ENCODE assay signal across 8 cellular contexts in genomic region chr1:230641900-230642262, GRCh38. TPM values are rescaled to one million over a fixed set of nuclear protein-coding genes. Genes with fewer than 3 reads are reported as not detected.
DNase-seq lines count a peak whose midpoint lies in the region; ATAC-seq, FAIRE-seq and TF ChIP-seq lines count a peak whose summit lies in the region.

No MANE protein-coding gene starts in this region.

- no peaks in the 10 kb centered on the region for H3K36me3 ChIP-seq in endodermal cell (ENCODE audit: control insufficient read depth, insufficient read depth, low read length)
- H3K36me3 ChIP-seq in pancreas, result no peaks in the 10 kb centered on the region

- WGBS in endodermal cell (ENCODE audit: insufficient coverage in 1 of 2, insufficient read length in 1 of 2), 2 experiments, result 6 to 9% methylated on average over 14 to 18 of the region's 18 CpGs
- WGBS in pancreas, 2 donors, result 25% methylated on average over 18 of the region's 18 CpGs

- H3K27me3 ChIP-seq in endodermal cell (ENCODE audit: control insufficient read depth, insufficient read depth, low read length, poor library complexity, severe bottlenecking) (peaks cover 13% of the 10 kb centered on the region), pancreas (no peaks in the 10 kb centered on the region)

- peaks cover 15% of the 10 kb centered on the region for H3K4me1 Mint-ChIP-seq in endodermal cell

- H3K27ac ChIP-seq in endodermal cell (ENCODE audit: low read depth, low read length) (no peak overlapping the region), pancreas (no peak overlapping the region)

- no peak overlapping the region for H3K9ac ChIP-seq in endodermal cell (ENCODE audit: extremely low read depth, low read length, poor library complexity, severe bottlenecking)

- H3K36me3 Mint-ChIP-seq in endodermal cell (ENCODE audit: low read depth), result peaks cover 5% of the 10 kb centered on the region

- peak overlapping the region; percentile 94 for H3K27ac Mint-ChIP-seq in endodermal cell

- peak; percentile 5 for ATAC-seq in GM19438 (IDR thresholded peaks at IDR 0.05; ENCODE audit: low read depth, unreplicated experiment)
- no peak for ATAC-seq in pancreas
- no peak for ATAC-seq in HG03039 (IDR thresholded peaks at IDR 0.05; ENCODE audit: unreplicated experiment)

- peak; percentile 1 for DNase-seq in M059J (ENCODE audit: low read depth)
- DNase-seq in endodermal cell, result no peak
- peak in 3 of 6 donors; percentile 38 to 61 (median 57) for DNase-seq in pancreas
- DNase-seq in GF-D8 (lab: John Stamatoyannopoulos, UW), result no peak
- DNase-seq in ureter (ENCODE audit: low spot score), result no peak
- DNase-seq in GM10266 (ENCODE audit: extremely low spot score), result no peak

- peaks cover 15% of the 10 kb centered on the region for H3K27me3 Mint-ChIP-seq in endodermal cell (ENCODE audit: insufficient read depth)

- intact Hi-C loops in pancreas (cut with DNase I), result loop anchor here in 1 of 3 donors (5.0 kb wide), 1 partner anchor 130 kb away; no protein-coding TSS in a partner anchor

- no peaks in the 10 kb centered on the region for H3K9me3 Mint-ChIP-seq in endodermal cell

- H3K4me3 Mint-ChIP-seq in endodermal cell, result peak overlapping the region; percentile 91

- peak overlapping the region; percentile 100 for H3K4me3 ChIP-seq in endodermal cell (ENCODE audit: low read length)
- peak overlapping the region in 3 of 4 donors; percentile 66 to 88 (median 73) for H3K4me3 ChIP-seq in pancreas

- H3K4me1 ChIP-seq in endodermal cell (ENCODE audit: control insufficient read depth, insufficient read depth, low read length), result peaks cover 3% of the 10 kb centered on the region
- H3K4me1 ChIP-seq in pancreas, result peaks cover 5 to 18% (median 7%) of the 10 kb centered on the region in 3 donors

- TF ChIP-seq CTCF in endodermal cell (conservative IDR thresholded peaks at IDR 0.05) (no peak), pancreas (IDR thresholded peaks at IDR 0.05) (no peak), GM10266 (IDR thresholded peaks at IDR 0.05; ENCODE audit: control insufficient read depth, insufficient read depth, low read depth, missing control alignments) (no peak)

- FAIRE-seq in pancreas (lab: Jason Lieb, UNC), result no peak

- H3K9me3 ChIP-seq in endodermal cell (ENCODE audit: control insufficient read depth, low read length) (no peaks in the 10 kb centered on the region), pancreas (no peaks in the 10 kb centered on the region)

RNA-seq across cellular contexts. Expression of gene COG2, which starts 0.4 kb away (rescaled TPM):
- 14.5 and 23.2 TPM in 2 replicates for total RNA-seq in M059J (2014; rRNA removed; shearing (Covaris generic))
- total RNA-seq in endodermal cell (10 to 100 TPM; 26.1 to 29.7 TPM), pancreas (10 to 100 TPM; 12.7 to 17.1 (median 16.0) TPM), ureter (36.7 TPM)
- polyA plus RNA-seq in endodermal cell (2013, experiment 1 of 2), result 31.5 TPM
- polyA plus RNA-seq in endodermal cell (2013, experiment 2 of 2), result 28.2 TPM
- polyA plus RNA-seq in pancreas, result 10 to 100 TPM in 1 of 2 donors, 1 to 10 TPM in 1; 6.5 to 12.7 TPM
